Comparison of ENCODE assay signal across 9 cellular contexts in the genomic region with DNA sequence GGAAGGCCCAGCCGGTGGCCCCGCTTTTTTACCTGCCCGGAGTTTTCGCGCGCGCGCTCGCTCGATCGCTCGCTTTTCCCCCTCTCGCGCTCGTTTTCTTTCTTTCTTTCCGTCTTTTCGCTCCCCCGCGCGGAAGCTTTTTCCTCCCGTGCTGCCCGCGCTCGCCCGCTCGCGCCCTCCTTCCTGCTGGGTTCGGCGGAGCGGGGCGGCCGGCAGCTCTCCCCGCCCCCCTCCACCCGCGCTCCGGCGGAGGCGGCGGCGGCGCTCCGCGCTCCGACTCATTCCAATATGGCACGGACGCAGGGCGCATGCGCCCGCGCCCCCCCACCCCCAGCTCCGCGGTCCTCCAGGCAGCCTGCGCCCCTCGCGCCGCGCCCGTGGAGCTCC. TPM values are rescaled to one million over a fixed set of nuclear protein-coding genes. Genes with fewer than 3 reads are reported as not detected.
DNase-seq lines count a peak whose midpoint lies in the region; ATAC-seq, FAIRE-seq and TF ChIP-seq lines count a peak whose summit lies in the region.
"Had no signal": no experiment of that assay in that cellular context is flagged by ENCODE, and none has a peak within 500 bp of the region (broad histone marks: within the 10 kb centered on the region; RNA-seq: fewer than 3 reads in every experiment).

A gene with protein sequence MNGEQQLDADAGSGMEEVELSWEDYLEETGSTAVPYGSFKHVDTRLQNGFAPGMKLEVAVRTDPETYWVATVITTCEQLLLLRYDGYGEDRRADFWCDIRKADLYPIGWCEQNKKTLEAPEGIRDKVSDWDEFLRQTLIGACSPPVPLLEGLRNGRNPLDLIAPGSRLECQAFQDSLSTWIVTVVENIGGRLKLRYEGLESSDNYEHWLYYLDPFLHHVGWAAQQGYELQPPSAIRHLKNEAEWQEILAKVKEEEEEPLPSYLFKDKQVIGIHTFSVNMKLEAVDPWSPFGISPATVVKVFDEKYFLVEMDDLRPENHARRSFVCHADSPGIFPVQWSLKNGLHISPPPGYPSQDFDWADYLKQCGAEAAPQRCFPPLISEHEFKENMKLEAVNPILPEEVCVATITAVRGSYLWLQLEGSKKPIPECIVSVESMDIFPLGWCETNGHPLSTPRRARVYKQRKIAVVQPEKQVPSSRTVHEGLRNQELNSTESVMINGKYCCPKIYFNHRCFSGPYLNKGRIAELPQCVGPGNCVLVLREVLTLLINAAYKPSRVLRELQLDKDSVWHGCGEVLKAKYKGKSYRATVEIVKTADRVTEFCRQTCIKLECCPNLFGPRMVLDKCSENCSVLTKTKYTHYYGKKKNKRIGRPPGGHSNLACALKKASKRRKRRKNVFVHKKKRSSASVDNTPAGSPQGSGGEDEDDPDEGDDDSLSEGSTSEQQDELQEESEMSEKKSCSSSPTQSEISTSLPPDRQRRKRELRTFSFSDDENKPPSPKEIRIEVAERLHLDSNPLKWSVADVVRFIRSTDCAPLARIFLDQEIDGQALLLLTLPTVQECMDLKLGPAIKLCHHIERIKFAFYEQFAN (minus strand): TSS at position 290 of the 387 bp plus-strand sequence. CDS start 76,945 bp downstream, outside the sequence.

- H3K27me3 ChIP-seq in SJSA1 (replicated peaks) (peaks cover 9% of the 10 kb centered on the region), pancreas (no peaks in the 10 kb centered on the region), thyroid gland (no peaks in the 10 kb centered on the region)

- peak within 1 kb of the TSS; percentile 94 for H3K4me3 ChIP-seq in SJSA1
- H3K4me3 ChIP-seq in pancreas = peak within 1 kb of the TSS; percentile 72 to 95 (median 82)
- H3K4me3 ChIP-seq in thyroid gland (replicated peaks in 1 of 3) = peak within 1 kb of the TSS; percentile 81 to 95 (median 84)

- peak; percentile 39 for ATAC-seq in HG03442 (IDR thresholded peaks at IDR 0.05; ENCODE audit: unreplicated experiment)
- ATAC-seq in Right ventricle myocardium superior (ENCODE audit: poor library complexity) = peak; percentile 82
- peak; percentile 67 to 80 (median 74) for ATAC-seq in pancreas

- no peaks in the 10 kb centered on the region for H3K36me3 Mint-ChIP-seq in activated naive CD4-positive, alpha-beta T cell treated with anti-CD3 and anti-CD28 coated beads, Interleukin-2, amount 50 U/mL, for 24 hours

- intact Hi-C loops in Right ventricle myocardium superior (cut with DNase I) = no loop called here
- intact Hi-C loops in pancreas (cut with DNase I) = no loop called here
- intact Hi-C loops in thyroid gland (cut with DNase I) = no loop called here

- H3K36me3 ChIP-seq in SJSA1 = peaks cover 3% of the 10 kb centered on the region; the same call in 1 of the 2 replicates
- H3K36me3 ChIP-seq in pancreas = no peaks in the 10 kb centered on the region
- no peaks in the 10 kb centered on the region for H3K36me3 ChIP-seq in thyroid gland

- H3K27ac ChIP-seq in SJSA1 (peak within 1 kb of the TSS; percentile 64), pancreas (peak within 1 kb of the TSS; percentile 86 to 95 (median 92)), thyroid gland (peak within 1 kb of the TSS; percentile 68 to 91 (median 78))

- H3K4me1 ChIP-seq in SJSA1 (replicated peaks) (peaks cover 20% of the 10 kb centered on the region), pancreas (peaks cover 14 to 16% (median 14%) of the 10 kb centered on the region in 3 donors), thyroid gland (peaks cover 0 to 19% of the 10 kb centered on the region in 2 donors)

- peaks cover 46% of the 10 kb centered on the region for H3K4me1 Mint-ChIP-seq in activated naive CD4-positive, alpha-beta T cell treated with anti-CD3 and anti-CD28 coated beads, Interleukin-2, amount 50 U/mL, for 24 hours

- H3K27ac Mint-ChIP-seq in activated naive CD4-positive, alpha-beta T cell treated with anti-CD3 and anti-CD28 coated beads, Interleukin-2, amount 50 U/mL, for 24 hours = peak within 1 kb of the TSS; percentile 97

- H3K9me3 ChIP-seq in SJSA1 (replicated peaks) (peaks cover 5% of the 10 kb centered on the region; the same call in 1 of the 2 replicates), pancreas (no peaks in the 10 kb centered on the region), thyroid gland (no peaks in the 10 kb centered on the region)

- H3K4me3 Mint-ChIP-seq in activated naive CD4-positive, alpha-beta T cell treated with anti-CD3 and anti-CD28 coated beads, Interleukin-2, amount 50 U/mL, for 24 hours = peak within 1 kb of the TSS; percentile 95

- DNase-seq in C1 segment of cervical spinal cord (lab: John Stamatoyannopoulos, UW) = peak in 12 of 14 donors; percentile 7 to 83 (median 61)
- peak; percentile 87 for DNase-seq in GM19238 (ENCODE audit: insufficient read length, low spot score)
- peak; percentile 56 to 62 for DNase-seq in SJSA1 (ENCODE audit: low read depth in 1 of 2, low spot score in 2 of 2)
- peak; percentile 83 for DNase-seq in Right ventricle myocardium superior
- DNase-seq in pancreas = peak; percentile 64 to 90 (median 77)
- DNase-seq in thyroid gland = peak; percentile 70 to 74

- H3K27me3 Mint-ChIP-seq in activated naive CD4-positive, alpha-beta T cell treated with anti-CD3 and anti-CD28 coated beads, Interleukin-2, amount 50 U/mL, for 24 hours = no peaks in the 10 kb centered on the region

- H3K9me3 Mint-ChIP-seq in activated naive CD4-positive, alpha-beta T cell treated with anti-CD3 and anti-CD28 coated beads, Interleukin-2, amount 50 U/mL, for 24 hours = no peaks in the 10 kb centered on the region

- TF ChIP-seq POLR2A in thyroid gland (IDR thresholded peaks at IDR 0.05) = peak in 1 of 2 donors; percentile 30

- TF ChIP-seq CTCF in pancreas (IDR thresholded peaks at IDR 0.05) (no peak), thyroid gland (IDR thresholded peaks at IDR 0.05) (no peak)

- no peak for FAIRE-seq in pancreas (lab: Jason Lieb, UNC)
- FAIRE-seq: colon had no signal

- WGBS in pancreas, 2 donors = 0 to 1% methylated on average over 11 to 58 of the region's 58 CpGs
- 1 to 3% methylated on average over 31 to 49 of the region's 58 CpGs for WGBS in thyroid gland, 2 donors

RNA-seq across cellular contexts. Expression of the gene that starts here (rescaled TPM):
- total RNA-seq in SJSA1 (2014; rRNA removed; shearing (Covaris generic)) = 1.9 and 15.1 TPM in 2 replicates
- total RNA-seq in Right ventricle myocardium superior (15.7 TPM), pancreas (10 to 100 TPM; 10.8 to 15.8 (median 13.5) TPM), thyroid gland (10 to 100 TPM; 17.2 to 35.3 (median 31.1) TPM)
- 1 to 10 TPM; 4.9 to 6.3 TPM for polyA plus RNA-seq in pancreas

Comparison
In these comparisons a context has a peak if more than half of its experiments do, and no peak if none do; other contexts are left out.
1. Peak in every context shown above with its lines: DNase-seq, ATAC-seq, H3K4me3 ChIP-seq and H3K27ac ChIP-seq.